11 cellular contexts compared by ENCODE assay signal in genomic region chr12:14949631-14950030, GRCh38. TPM values are rescaled to one million over a fixed set of nuclear protein-coding genes. Genes with fewer than 3 reads are reported as not detected.
DNase-seq lines count a peak whose midpoint lies in the region; ATAC-seq and TF ChIP-seq lines count a peak whose summit lies in the region.
"Had no signal": no experiment of that assay in that cellular context is flagged by ENCODE, and none has a peak within 500 bp of the region (broad histone marks: within the 10 kb centered on the region; RNA-seq: fewer than 3 reads in every experiment).

No MANE protein-coding gene starts in this region.

- H3K27me3 ChIP-seq in lower lobe of right lung (ENCODE audit: low read depth) (no peaks in the 10 kb centered on the region), thyroid gland (no peaks in the 10 kb centered on the region)

- DNase-seq in activated naive CD4-positive, alpha-beta T cell treated with Interleukin-2 at 50 U/mL for 16 hours, result peak; percentile 42
- DNase-seq in activated naive CD4-positive, alpha-beta T cell treated with anti-CD3 and anti-CD28 coated beads, Interleukin-2, amount 50 U/mL, for 16 hours, result no peak
- peak; percentile 46 to 51 for DNase-seq in activated T-cell treated with anti-CD3 and anti-CD28 coated beads, Interleukin-2, amount 50 U/mL, for 48 hours
- DNase-seq in lower lobe of right lung (no peak), thyroid gland (no peak), NCI-H2107 treated with DMSO at 0.1 percent for 48 hours (lab: John Stamatoyannopoulos, UW; ENCODE audit: unreplicated experiment) (no peak)
- DNase-seq: NCI-H1417 had no signal

- WGBS in thyroid gland, 2 donors, result 89 to 90% methylated on average over 5 of the region's 5 CpGs

- intact Hi-C loops in lower lobe of right lung (cut with DNase I), result no loop called here
- intact Hi-C loops in thyroid gland (cut with DNase I), result no loop called here

- H3K4me1 ChIP-seq in lower lobe of right lung (peaks cover 94% of the 10 kb centered on the region), thyroid gland (peaks cover 37 to 88% of the 10 kb centered on the region in 2 donors)

- H3K36me3 ChIP-seq in lower lobe of right lung (peaks cover 56% of the 10 kb centered on the region), thyroid gland (peaks cover 0 to 12% of the 10 kb centered on the region in 2 donors)

- TF ChIP-seq CTCF in lower lobe of right lung (IDR thresholded peaks at IDR 0.05), result no peak
- no peak for TF ChIP-seq CTCF in thyroid gland (IDR thresholded peaks at IDR 0.05)

- ATAC-seq in lower lobe of right lung (no peak), HG03439 (IDR thresholded peaks at IDR 0.05; ENCODE audit: unreplicated experiment) (no peak), HG02884 (IDR thresholded peaks at IDR 0.05; ENCODE audit: unreplicated experiment) (no peak)

- H3K27ac ChIP-seq in lower lobe of right lung, result peak overlapping the region; percentile 16
- peak overlapping the region in 2 of 3 donors; percentile 88 to 91 for H3K27ac ChIP-seq in thyroid gland

- TF ChIP-seq POLR2A in thyroid gland (IDR thresholded peaks at IDR 0.05), result no peak

- H3K4me3 ChIP-seq in lower lobe of right lung (no peak overlapping the region), thyroid gland (replicated peaks in 1 of 3) (no peak overlapping the region)

- H3K9me3 ChIP-seq in lower lobe of right lung (no peaks in the 10 kb centered on the region), thyroid gland (no peaks in the 10 kb centered on the region)

RNA-seq across cellular contexts. Expression of gene ERP27, which starts 11.3 kb away (rescaled TPM):
- total RNA-seq in lower lobe of right lung, result 16.2 TPM
- total RNA-seq in thyroid gland, result 10 to 100 TPM in 1 of 4 donors, 1 to 10 TPM in 1, under 1 TPM in 1, not detected in 1; 0.88 to 24.3 (median 5.0) TPM

RNA-seq across cellular contexts. Expression of gene ARHGDIB, which starts 11.8 kb away (rescaled TPM):
- total RNA-seq in lower lobe of right lung (313 TPM), thyroid gland (100 to 1,000 TPM in 1 of 4 donors, 10 to 100 TPM in 3; 54.4 to 107 (median 65.9) TPM)

RNA-seq across cellular contexts. Expression of gene PDE6H, which starts 23.2 kb away (rescaled TPM):
- total RNA-seq in lower lobe of right lung (0.53 TPM), thyroid gland (not detected)
- total RNA-seq: activated CD8-positive, alpha-beta memory T cell treated with anti-CD3 and anti-CD28 coated beads for 36 hours; urinary bladder had no signal

Comparison
In these comparisons a context has a peak if more than half of its experiments do, and no peak if none do; other contexts are left out.
1. DNase-seq: peak in activated naive CD4-positive, alpha-beta T cell treated with Interleukin-2 at 50 U/mL for 16 hours (single experiment) and activated T-cell treated with anti-CD3 and anti-CD28 coated beads, Interleukin-2, amount 50 U/mL, for 48 hours (2 of 2); none in activated naive CD4-positive, alpha-beta T cell treated with anti-CD3 and anti-CD28 coated beads, Interleukin-2, amount 50 U/mL, for 16 hours (single experiment), lower lobe of right lung (single experiment), thyroid gland (0 of 2) and NCI-H2107 treated with DMSO at 0.1 percent for 48 hours (single experiment).